Comparison of ENCODE assay signal across 1 cellular context in genomic region chr2:85561280-85562212, GRCh38.
TF ChIP-seq lines count a peak whose summit lies in the region.

Gene GGCX (minus strand): TSS chr2:85561493. CDS start chr2:85561428, 65 bp downstream.

TF ChIP-seq in K562, 482 proteins besides CTCF, POLR2A, EP300 and RAD21 (continued from another document and continues in another):
- TF ChIP-seq AFF4 (CRISPR knock-in tag; IDR thresholded peaks at IDR 0.05) (0 out of 2 replicates have a peak, but pooled peaks have one; percentile 51), WHSC1 (IDR thresholded peaks at IDR 0.05; ENCODE audit: low read length) (no peak), STAT6 (CRISPR knock-in tag; IDR thresholded peaks at IDR 0.05) (no peak), KLF10 (CRISPR knock-in tag; IDR thresholded peaks at IDR 0.05) (no peak), STAT5A (IDR thresholded peaks at IDR 0.05; ENCODE audit: borderline replicate concordance, low read length) (no peak), SMARCA5 (IDR thresholded peaks at IDR 0.05) (0 out of 2 replicates have a peak, but pooled peaks have one; percentile 39), TOE1 (IDR thresholded peaks at IDR 0.05; ENCODE audit: borderline replicate concordance) (no peak; the same call in 1 of the 2 replicates), TOE1 (CRISPR knock-in tag; IDR thresholded peaks at IDR 0.05; ENCODE audit: borderline replicate concordance, low read depth) (no peak), TFE3 (CRISPR knock-in tag; IDR thresholded peaks at IDR 0.05) (no peak), ZNF165 (CRISPR knock-in tag; IDR thresholded peaks at IDR 0.05; ENCODE audit: borderline replicate concordance) (no peak), DIDO1 (tag; IDR thresholded peaks at IDR 0.05; ENCODE audit: low read depth) (peak; percentile 53; the same call in 1 of the 2 replicates), RBBP5 (IDR thresholded peaks at IDR 0.05; ENCODE audit: borderline replicate concordance, insufficient read depth, low read length, poor library complexity, severe bottlenecking) (peak; percentile 72), KDM1A (IDR thresholded peaks at IDR 0.05) (no peak), ZHX1 (conservative IDR thresholded peaks at IDR 0.05; ENCODE audit: low read length) (no peak), ZKSCAN3 (CRISPR knock-in tag; IDR thresholded peaks at IDR 0.05) (no peak), POLR3G (IDR thresholded peaks at IDR 0.05; ENCODE audit: extremely low read depth, insufficient read length, insufficient replicate concordance) (no peak), USF2 (CRISPR knock-in tag; IDR thresholded peaks at IDR 0.05) (no peak), FIP1L1 (IDR thresholded peaks at IDR 0.05; ENCODE audit: low read depth, low read length, poor library complexity, severe bottlenecking) (no peak), GTF2E2 (tag; IDR thresholded peaks at IDR 0.05) (peak; percentile 82; the same call in 1 of the 2 replicates), BACH1 (tag; IDR thresholded peaks at IDR 0.05) (no peak), RHOXF2B (CRISPR knock-in tag; conservative IDR thresholded peaks at IDR 0.05) (no peak), IRF2 (CRISPR knock-in tag; IDR thresholded peaks at IDR 0.05) (no peak), MAX (CRISPR knock-in tag; IDR thresholded peaks at IDR 0.05) (no peak), ZNF431 (CRISPR knock-in tag; IDR thresholded peaks at IDR 0.05) (no peak), ETV6 (IDR thresholded peaks at IDR 0.05; ENCODE audit: borderline replicate concordance in 1 of 2, low read depth in 2 of 2, low read length in 1 of 2) (no peak), ETV6 (CRISPR knock-in tag; IDR thresholded peaks at IDR 0.05; ENCODE audit: borderline replicate concordance) (no peak), ZNF586 (CRISPR knock-in tag; conservative IDR thresholded peaks at IDR 0.05) (no peak), PRPF4 (IDR thresholded peaks at IDR 0.05; ENCODE audit: insufficient read depth, low read depth, low read length, poor library complexity, severe bottlenecking) (no peak), ZNF23 (CRISPR knock-in tag; IDR thresholded peaks at IDR 0.05) (no peak), NCOA4 (IDR thresholded peaks at IDR 0.05; ENCODE audit: partially characterized antibody) (no peak), TSC22D4 (tag; IDR thresholded peaks at IDR 0.05) (no peak), KAT7 (CRISPR knock-in tag; IDR thresholded peaks at IDR 0.05; ENCODE audit: borderline replicate concordance) (no peak), ZNF583 (CRISPR knock-in tag; IDR thresholded peaks at IDR 0.05) (no peak), SPI1 (IDR thresholded peaks at IDR 0.05; ENCODE audit: borderline replicate concordance, low read depth, low read length) (no peak), HDAC8 (tag; IDR thresholded peaks at IDR 0.05) (no peak), MECOM (CRISPR knock-in tag; IDR thresholded peaks at IDR 0.05) (0 out of 2 replicates have a peak, but pooled peaks have one; percentile 32), ZNF589 (CRISPR knock-in tag; IDR thresholded peaks at IDR 0.05; ENCODE audit: low read depth) (0 out of 2 replicates have a peak, but pooled peaks have one; percentile 29), ZNF561 (CRISPR knock-in tag; conservative IDR thresholded peaks at IDR 0.05) (no peak), ZC3H8 (IDR thresholded peaks at IDR 0.05) (no peak), NFIC (IDR thresholded peaks at IDR 0.05) (no peak; the same call in 1 of the 2 replicates), ELK3 (CRISPR knock-in tag; IDR thresholded peaks at IDR 0.05) (no peak), ILK (tag; IDR thresholded peaks at IDR 0.05; ENCODE audit: borderline replicate concordance, low read depth) (no peak), PREB (CRISPR knock-in tag; IDR thresholded peaks at IDR 0.05) (no peak), NFYB (IDR thresholded peaks at IDR 0.05; ENCODE audit: extremely low read depth, insufficient read length) (no peak), HES1 (IDR thresholded peaks at IDR 0.05; ENCODE audit: low read depth) (no peak), SRF (CRISPR knock-in tag; IDR thresholded peaks at IDR 0.05) (no peak), RCOR1 (IDR thresholded peaks at IDR 0.05; ENCODE audit: borderline replicate concordance in 1 of 2, low read depth in 2 of 2, low read length in 2 of 2) (0 out of 4 replicates have a peak, but pooled peaks of 1 of the 2 experiments have one; percentile 5), HMBOX1 (IDR thresholded peaks at IDR 0.05) (no peak), RFX7 (CRISPR knock-in tag; IDR thresholded peaks at IDR 0.05) (no peak), GMEB1 (CRISPR knock-in tag; IDR thresholded peaks at IDR 0.05) (peak; percentile 53; the same call in 1 of the 2 replicates), NELFE (IDR thresholded peaks at IDR 0.05; ENCODE audit: insufficient read depth, insufficient read length) (no peak)
